ENCODE assay signal across 7 cellular contexts in genomic region chr7:128347573-128348147, GRCh38. TPM values are rescaled to one million over a fixed set of nuclear protein-coding genes. Genes with fewer than 3 reads are reported as not detected.
DNase-seq lines count a peak whose midpoint lies in the region; ATAC-seq and TF ChIP-seq lines count a peak whose summit lies in the region.

No MANE protein-coding gene starts in this region.

- no peaks in the 10 kb centered on the region for H3K27me3 ChIP-seq in WERI-Rb-1 (ENCODE audit: insufficient read depth, low read depth, severe bottlenecking)

- H3K4me1 ChIP-seq in mucosa of descending colon (ENCODE audit: low read depth), result peaks cover 15% of the 10 kb centered on the region

- H3K36me3 ChIP-seq in WERI-Rb-1, result no peaks in the 10 kb centered on the region
- H3K36me3 ChIP-seq in mucosa of descending colon (ENCODE audit: low read depth), result no peaks in the 10 kb centered on the region

- no peak overlapping the region for H3K27ac ChIP-seq in WERI-Rb-1

- ATAC-seq in mucosa of descending colon (no peak), HG03196 (IDR thresholded peaks at IDR 0.05; ENCODE audit: unreplicated experiment) (no peak)

- H3K9me3 ChIP-seq in WERI-Rb-1 (ENCODE audit: severe bottlenecking) (no peaks in the 10 kb centered on the region), mucosa of descending colon (no peaks in the 10 kb centered on the region)

- DNase-seq in ELR (ENCODE audit: low read depth), result peak; percentile 61
- peak; percentile 77 for DNase-seq in NAMALWA (ENCODE audit: low spot score)
- DNase-seq in WERI-Rb-1, result peak; percentile 74
- peak; percentile 28 for DNase-seq in effector CD8-positive, alpha-beta T cell (lab: John Stamatoyannopoulos, UW)
- DNase-seq in mucosa of descending colon, result peak in 2 of 3 donors; percentile 50 to 67
- DNase-seq in GDM1 (lab: John Stamatoyannopoulos, UW), result no peak

- intact Hi-C loops in mucosa of descending colon (cut with DNase I, micrococcal nuclease), result no loop called here

- TF ChIP-seq CTCF in WERI-Rb-1 (IDR thresholded peaks at IDR 0.05; ENCODE audit: low read depth, low read length) (peak; percentile 79), mucosa of descending colon (IDR thresholded peaks at IDR 0.05) (no peak)

- H3K4me3 ChIP-seq in WERI-Rb-1 (ENCODE audit: low read depth, low read length) (no peak overlapping the region), mucosa of descending colon (no peak overlapping the region)

RNA-seq across cellular contexts. Expression of gene RBM28, which starts 4.0 kb away (rescaled TPM):
- total RNA-seq in mucosa of descending colon, result 10 to 100 TPM; 23.6 to 34.3 (median 27.1) TPM

RNA-seq across cellular contexts. Expression of gene PRRT4, which starts 13.8 kb away (rescaled TPM):
- total RNA-seq in mucosa of descending colon, result 1 to 10 TPM in 1 of 3 donors, under 1 TPM in 1, not detected in 1; 0.43 to 3.1 TPM
